9 cellular contexts compared by ENCODE assay signal in the genomic region with DNA sequence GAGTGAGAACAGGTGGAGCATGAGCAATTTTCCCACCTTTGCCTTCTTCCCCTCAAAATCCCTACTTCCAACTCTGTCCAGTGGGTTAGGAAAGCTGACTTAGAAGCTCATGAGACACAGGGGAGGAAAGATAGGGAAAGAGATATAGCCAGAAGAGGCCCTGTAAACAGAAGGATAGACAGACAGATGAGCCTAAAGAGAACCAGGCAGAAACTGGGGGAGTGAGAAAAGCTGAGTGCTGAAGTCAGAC. TPM values are rescaled to one million over a fixed set of nuclear protein-coding genes. Genes with fewer than 3 reads are reported as not detected.
DNase-seq lines count a peak whose midpoint lies in the region; ATAC-seq and TF ChIP-seq lines count a peak whose summit lies in the region.
"Had no signal": no experiment of that assay in that cellular context is flagged by ENCODE, and none has a peak within 500 bp of the region (broad histone marks: within the 10 kb centered on the region; RNA-seq: fewer than 3 reads in every experiment).

No MANE protein-coding gene starts in this region.

- TF ChIP-seq CTCF in endodermal cell (conservative IDR thresholded peaks at IDR 0.05) (no peak), progenitor cell of endocrine pancreas (IDR thresholded peaks at IDR 0.05; ENCODE audit: unreplicated experiment) (no peak), adrenal gland (IDR thresholded peaks at IDR 0.05) (no peak)

- H3K4me3 Mint-ChIP-seq in endodermal cell (no peak overlapping the region), progenitor cell of endocrine pancreas (ENCODE audit: low read depth) (peak overlapping the region; percentile 44)

- H3K9me3 Mint-ChIP-seq in endodermal cell: no peaks in the 10 kb centered on the region
- no peaks in the 10 kb centered on the region for H3K9me3 Mint-ChIP-seq in progenitor cell of endocrine pancreas (ENCODE audit: low read depth)

- H3K4me3 ChIP-seq in endodermal cell (ENCODE audit: low read length) (peak overlapping the region; percentile 68), adrenal gland (no peak overlapping the region)

- H3K27ac ChIP-seq in endodermal cell (ENCODE audit: low read depth, low read length) (peak overlapping the region; percentile 89), adrenal gland (peak overlapping the region in 1 of 5 donors; percentile 85)

- no peak for TF ChIP-seq POLR2A in adrenal gland (IDR thresholded peaks at IDR 0.05)

- peaks cover 46% of the 10 kb centered on the region for H3K36me3 Mint-ChIP-seq in endodermal cell (ENCODE audit: low read depth)
- H3K36me3 Mint-ChIP-seq in progenitor cell of endocrine pancreas (ENCODE audit: insufficient read depth): peaks cover 41% of the 10 kb centered on the region

- intact Hi-C loops in adrenal gland (cut with DNase I): no loop called here

- DNase-seq in HS-27A (ENCODE audit: low read depth) (peak; percentile 68), endodermal cell (no peak), progenitor cell of endocrine pancreas (ENCODE audit: low spot score, unreplicated experiment) (no peak), adrenal gland (no peak), NCI-H2081 treated with DMSO at 0.1 percent for 48 hours (lab: John Stamatoyannopoulos, UW) (no peak)
- DNase-seq: activated CD4-positive, CD25-positive, alpha-beta regulatory T cell; GDM1; NCI-H2227 treated with DMSO at 0.1 percent for 48 hours had no signal

- peaks cover 26% of the 10 kb centered on the region for H3K4me1 ChIP-seq in endodermal cell (ENCODE audit: control insufficient read depth, insufficient read depth, low read length)
- H3K4me1 ChIP-seq in adrenal gland (replicated peaks in 1 of 2): peaks cover 13 to 14% of the 10 kb centered on the region in 2 donors

- H3K27me3 Mint-ChIP-seq in endodermal cell (ENCODE audit: insufficient read depth): peaks cover 18% of the 10 kb centered on the region
- H3K27me3 Mint-ChIP-seq in progenitor cell of endocrine pancreas: no peaks in the 10 kb centered on the region

- H3K9ac ChIP-seq in endodermal cell (ENCODE audit: extremely low read depth, low read length, poor library complexity, severe bottlenecking): peak overlapping the region; percentile 60

- no peak for ATAC-seq in HG02938 (IDR thresholded peaks at IDR 0.05; ENCODE audit: unreplicated experiment)

- H3K36me3 ChIP-seq in endodermal cell (ENCODE audit: control insufficient read depth, insufficient read depth, low read length) (peaks cover 50% of the 10 kb centered on the region), adrenal gland (replicated peaks in 1 of 2) (no peaks in the 10 kb centered on the region)

- H3K4me1 Mint-ChIP-seq in endodermal cell (peaks cover 47% of the 10 kb centered on the region), progenitor cell of endocrine pancreas (ENCODE audit: low read depth) (peaks cover 49% of the 10 kb centered on the region)

- H3K27me3 ChIP-seq in endodermal cell (ENCODE audit: control insufficient read depth, insufficient read depth, low read length, poor library complexity, severe bottlenecking) (no peaks in the 10 kb centered on the region), adrenal gland (no peaks in the 10 kb centered on the region)

- no peaks in the 10 kb centered on the region for H3K9me3 ChIP-seq in endodermal cell (ENCODE audit: control insufficient read depth, low read length)
- no peaks in the 10 kb centered on the region for H3K9me3 ChIP-seq in adrenal gland (replicated peaks in 1 of 3)

- peak overlapping the region; percentile 98 for H3K27ac Mint-ChIP-seq in endodermal cell
- peak overlapping the region; percentile 100 for H3K27ac Mint-ChIP-seq in progenitor cell of endocrine pancreas

RNA-seq across cellular contexts. Expression of gene AJUBA, which starts 5.0 kb away (rescaled TPM):
- total RNA-seq in endodermal cell (10 to 100 TPM; 34.2 to 51.4 TPM), progenitor cell of endocrine pancreas (97.1 and 104 TPM in 2 replicates), adrenal gland (10 to 100 TPM in 3 of 8 donors, 1 to 10 TPM in 5; 2.0 to 12.6 (median 7.3) TPM)
- 46.6 TPM for polyA plus RNA-seq in endodermal cell (2013, experiment 1 of 2)
- polyA plus RNA-seq in endodermal cell (2013, experiment 2 of 2): 47.8 TPM
- 1 to 10 TPM; 1.4 to 3.6 (median 2.3) TPM for polyA plus RNA-seq in adrenal gland

RNA-seq across cellular contexts. Expression of gene HAUS4, which starts 20.5 kb away (rescaled TPM):
- total RNA-seq in endodermal cell: 10 to 100 TPM; 43.2 to 57.1 TPM
- polyA plus RNA-seq in endodermal cell (2013, experiment 1 of 2): 64.7 TPM
- 66.1 TPM for polyA plus RNA-seq in endodermal cell (2013, experiment 2 of 2)
- 36.6 and 39.1 TPM in 2 replicates for total RNA-seq in progenitor cell of endocrine pancreas
- total RNA-seq in adrenal gland: 10 to 100 TPM; 16.8 to 72.2 (median 40.9) TPM
- 10 to 100 TPM; 11.2 to 20.4 (median 20.0) TPM for polyA plus RNA-seq in adrenal gland

RNA-seq across cellular contexts. Expression of gene C14orf93, which starts 32.6 kb away (rescaled TPM):
- total RNA-seq in endodermal cell: 1 to 10 TPM; 7.0 to 9.4 TPM
- polyA plus RNA-seq in endodermal cell (2013, experiment 1 of 2): 9.6 TPM
- polyA plus RNA-seq in endodermal cell (2013, experiment 2 of 2): 11.2 TPM
- 14.4 and 15.4 TPM in 2 replicates for total RNA-seq in progenitor cell of endocrine pancreas
- total RNA-seq in adrenal gland: 10 to 100 TPM in 2 of 8 donors, 1 to 10 TPM in 6; 4.0 to 12.4 (median 7.7) TPM
- polyA plus RNA-seq in adrenal gland: 10 to 100 TPM in 1 of 3 donors, 1 to 10 TPM in 2; 2.9 to 12.5 (median 7.5) TPM

RNA-seq across cellular contexts. Expression of gene PRMT5, which starts 48.2 kb away (rescaled TPM):
- total RNA-seq in endodermal cell (100 to 1,000 TPM; 111 to 112 TPM), progenitor cell of endocrine pancreas (104 and 111 TPM in 2 replicates), adrenal gland (100 to 1,000 TPM in 2 of 8 donors, 10 to 100 TPM in 6; 28.6 to 125 (median 62.8) TPM)
- 114 TPM for polyA plus RNA-seq in endodermal cell (2013, experiment 1 of 2)
- polyA plus RNA-seq in endodermal cell (2013, experiment 2 of 2): 97.8 TPM
- polyA plus RNA-seq in adrenal gland: 100 to 1,000 TPM in 1 of 3 donors, 10 to 100 TPM in 2; 20.9 to 134 (median 21.6) TPM

RNA-seq across cellular contexts. Expression of gene PSMB5, which starts 57.3 kb away (rescaled TPM):
- total RNA-seq in endodermal cell: 100 to 1,000 TPM; 227 to 257 TPM
- polyA plus RNA-seq in endodermal cell (2013, experiment 1 of 2): 176 TPM
- polyA plus RNA-seq in endodermal cell (2013, experiment 2 of 2): 169 TPM
- total RNA-seq in progenitor cell of endocrine pancreas: 156 and 165 TPM in 2 replicates
- 100 to 1,000 TPM; 114 to 251 (median 139) TPM for total RNA-seq in adrenal gland
- 100 to 1,000 TPM in 1 of 3 donors, 10 to 100 TPM in 2; 55.4 to 175 (median 75.4) TPM for polyA plus RNA-seq in adrenal gland
